In genomic region chr7:23020742-23021401, GRCh38 we compare ENCODE assay signal across 8 cellular contexts. TPM values are rescaled to one million over a fixed set of nuclear protein-coding genes. Genes with fewer than 3 reads are reported as not detected.
A peak's percentile ranks its signal among the peaks of the same experiment; 100 is the strongest.
DNase-seq lines count a peak whose midpoint lies in the region; ATAC-seq and TF ChIP-seq lines count a peak whose summit lies in the region.

No MANE protein-coding gene starts in this region.

- H3K9me3 Mint-ChIP-seq in activated naive CD8-positive, alpha-beta T cell treated with anti-CD3 and anti-CD28 coated beads, Interleukin-2, amount 10 ng/mL, durations not matched to agents 7 days and 5 days = peaks cover 4% of the 10 kb centered on the region
- no peaks in the 10 kb centered on the region for H3K9me3 Mint-ChIP-seq in Caco-2 (ENCODE audit: unreplicated experiment)

- H3K27me3 Mint-ChIP-seq in activated naive CD8-positive, alpha-beta T cell treated with anti-CD3 and anti-CD28 coated beads, Interleukin-2, amount 10 ng/mL, durations not matched to agents 7 days and 5 days = peaks cover 14% of the 10 kb centered on the region
- no peaks in the 10 kb centered on the region for H3K27me3 Mint-ChIP-seq in Caco-2 (ENCODE audit: insufficient read depth, unreplicated experiment)

- no peaks in the 10 kb centered on the region for H4K20me1 ChIP-seq in hepatocyte (ENCODE audit: insufficient read depth, poor library complexity, severe bottlenecking)

- H3K4me1 ChIP-seq in Caco-2 (0 out of 2 replicates have a peak, but pooled peaks cover 7% of the 10 kb centered on the region), hepatocyte (ENCODE audit: insufficient read depth) (no peaks in the 10 kb centered on the region)

- CTCF ChIA-PET in AG04450 (lab: Charles Lee) (interaction anchor here (0.6 to 4.8 kb wide), 2 partner anchors 34 to 161 kb away, joined by 3 to 25 read pairs; no protein-coding TSS in a partner anchor), Caco-2 (lab: Charles Lee) (no interaction called here)

- peak overlapping the region; percentile 39 for H3K27ac Mint-ChIP-seq in activated naive CD8-positive, alpha-beta T cell treated with anti-CD3 and anti-CD28 coated beads, Interleukin-2, amount 10 ng/mL, durations not matched to agents 7 days and 5 days
- H3K27ac Mint-ChIP-seq in Caco-2 (ENCODE audit: unreplicated experiment) = no peak overlapping the region

- H3K36me3 Mint-ChIP-seq in activated naive CD8-positive, alpha-beta T cell treated with anti-CD3 and anti-CD28 coated beads, Interleukin-2, amount 10 ng/mL, durations not matched to agents 7 days and 5 days = peaks cover 7% of the 10 kb centered on the region
- H3K36me3 Mint-ChIP-seq in Caco-2 (ENCODE audit: insufficient read depth, unreplicated experiment) = no peaks in the 10 kb centered on the region

- H3K9me3 ChIP-seq in AG04450 (ENCODE audit: control insufficient read depth, insufficient read depth, low read length) (no peaks in the 10 kb centered on the region), Caco-2 (no peaks in the 10 kb centered on the region), hepatocyte (ENCODE audit: low read depth) (no peaks in the 10 kb centered on the region)

- H3K27ac ChIP-seq in AG04450 (ENCODE audit: low read depth, low read length) (peak overlapping the region; percentile 72), hepatocyte (no peak overlapping the region)

- no peak for TF ChIP-seq CTCF in AG04450 (IDR thresholded peaks at IDR 0.05; ENCODE audit: low read depth, low read length)
- no peak for TF ChIP-seq CTCF in Caco-2 (IDR thresholded peaks at IDR 0.05; ENCODE audit: insufficient read depth in 1 of 2, low read depth in 1 of 2, low read length in 1 of 2, severe bottlenecking in 1 of 2, unreplicated experiment in 1 of 2)
- TF ChIP-seq CTCF in hepatocyte (IDR thresholded peaks at IDR 0.05; ENCODE audit: poor library complexity) = no peak

- peak; percentile 82 for ATAC-seq in activated naive CD8-positive, alpha-beta T cell treated with anti-CD3 and anti-CD28 coated beads, Interleukin-2, amount 10 ng/mL, durations not matched to agents 7 days and 5 days (ENCODE audit: low read depth)
- no peak for ATAC-seq in HG03139 (IDR thresholded peaks at IDR 0.05; ENCODE audit: unreplicated experiment)

- H3K4me3 ChIP-seq in AG04450 (ENCODE audit: low read depth, low read length) = no peak overlapping the region
- no peak overlapping the region for H3K4me3 ChIP-seq in Caco-2 (ENCODE audit: low read depth, low read length)
- no peak overlapping the region for H3K4me3 ChIP-seq in hepatocyte

- H3K4me3 Mint-ChIP-seq in activated naive CD8-positive, alpha-beta T cell treated with anti-CD3 and anti-CD28 coated beads, Interleukin-2, amount 10 ng/mL, durations not matched to agents 7 days and 5 days = peak overlapping the region; percentile 35
- H3K4me3 Mint-ChIP-seq in Caco-2 (ENCODE audit: unreplicated experiment) = no peak overlapping the region

- no peak overlapping the region for H3K4me2 ChIP-seq in hepatocyte

- intact Hi-C loops in Caco-2 (cut with micrococcal nuclease; ENCODE audit: unreplicated experiment) = no loop called here

- H3K27me3 ChIP-seq in AG04450 (ENCODE audit: control insufficient read depth, insufficient read depth, low read length) (no peaks in the 10 kb centered on the region), Caco-2 (replicated peaks; ENCODE audit: control insufficient read depth, insufficient read depth, low read length) (no peaks in the 10 kb centered on the region), hepatocyte (no peaks in the 10 kb centered on the region)

- BruUV-seq in Caco-2 (replicated peaks; lab: Mats Ljungman, UMichigan) = no TSS peak

- H3K79me2 ChIP-seq in hepatocyte = no peaks in the 10 kb centered on the region

- H2AFZ ChIP-seq in hepatocyte = no peak overlapping the region

- DNase-seq in AG04450 (ENCODE audit: low read depth, low spot score) (peak; percentile 47), HS-5 (ENCODE audit: low read depth) (peak; percentile 99), kidney tubule cell (ENCODE audit: low spot score) (peak; percentile 62), Caco-2 (no peak), hepatocyte (ENCODE audit: low spot score) (no peak), putamen (ENCODE audit: low spot score) (no peak)
- no peak for DNase-seq in activated naive CD8-positive, alpha-beta T cell treated with anti-CD3 and anti-CD28 coated beads, Interleukin-2, amount 10 ng/mL, durations not matched to agents 7 days and 5 days

- POLR2A ChIA-PET in AG04450 (lab: Yijun Ruan, JAX) (interaction anchor here (0.7 kb wide), 1 partner anchor 395 kb away, joined by 4 read pairs; no protein-coding TSS in a partner anchor), Caco-2 (lab: Charles Lee) (no interaction called here)
- POLR2A ChIA-PET in activated naive CD8-positive, alpha-beta T cell treated with anti-CD3 and anti-CD28 coated beads, Interleukin-2, amount 10 ng/mL, durations not matched to agents 7 days and 5 days (lab: Charles Lee) = interaction anchor here (0.7 kb wide), 1 partner anchor 135 kb away, joined by 3 read pairs; no protein-coding TSS in a partner anchor

- 84% methylated on average over 3 of the region's 3 CpGs for WGBS in hepatocyte (ENCODE audit: low lambda C conversion rate, missing lambda C conversion rate)

- H3K4me1 Mint-ChIP-seq in activated naive CD8-positive, alpha-beta T cell treated with anti-CD3 and anti-CD28 coated beads, Interleukin-2, amount 10 ng/mL, durations not matched to agents 7 days and 5 days = peaks cover 40% of the 10 kb centered on the region
- H3K4me1 Mint-ChIP-seq in Caco-2 (ENCODE audit: low read depth, unreplicated experiment) = peaks cover 17% of the 10 kb centered on the region

- H3K36me3 ChIP-seq in Caco-2 (ENCODE audit: control insufficient read depth, insufficient read depth, low read length) (no peaks in the 10 kb centered on the region), hepatocyte (replicated peaks; ENCODE audit: insufficient read depth, low read depth) (no peaks in the 10 kb centered on the region)

- H3K9me2 ChIP-seq in hepatocyte (replicated peaks; ENCODE audit: insufficient read depth) = no peaks in the 10 kb centered on the region

RNA-seq across cellular contexts. Expression of gene HYCC1, which starts 6.9 kb away (rescaled TPM):
- polyA plus RNA-seq in AG04450 (2011; rRNA removed) = 59.4 and 80.3 TPM in 2 replicates
- 41.7 and 70.3 TPM in 2 replicates for polyA minus RNA-seq in AG04450 (2011; rRNA and poly(A)+ RNA removed)
- 10 to 100 TPM; 49.5 to 49.7 TPM for total RNA-seq in activated naive CD8-positive, alpha-beta T cell treated with anti-CD3 and anti-CD28 coated beads, Interleukin-2, amount 10 ng/mL, durations not matched to agents 7 days and 5 days
- 43.4 and 46.2 TPM in 2 replicates for total RNA-seq in Caco-2 (2022)
- total RNA-seq in hepatocyte = 37.6 and 58.1 TPM in 2 replicates
- polyA plus RNA-seq in hepatocyte = 16.1 and 17.6 TPM in 2 replicates

Comparison
In these comparisons a context has a peak if more than half of its experiments do, and no peak if none do; other contexts are left out.
1. DNase-seq: peak in AG04450 (single experiment), HS-5 (single experiment) and kidney tubule cell (single experiment); none in activated naive CD8-positive, alpha-beta T cell treated with anti-CD3 and anti-CD28 coated beads, Interleukin-2, amount 10 ng/mL, durations not matched to agents 7 days and 5 days (single experiment), Caco-2 (0 of 2), hepatocyte (single experiment) and putamen (single experiment).